In the genomic region with DNA sequence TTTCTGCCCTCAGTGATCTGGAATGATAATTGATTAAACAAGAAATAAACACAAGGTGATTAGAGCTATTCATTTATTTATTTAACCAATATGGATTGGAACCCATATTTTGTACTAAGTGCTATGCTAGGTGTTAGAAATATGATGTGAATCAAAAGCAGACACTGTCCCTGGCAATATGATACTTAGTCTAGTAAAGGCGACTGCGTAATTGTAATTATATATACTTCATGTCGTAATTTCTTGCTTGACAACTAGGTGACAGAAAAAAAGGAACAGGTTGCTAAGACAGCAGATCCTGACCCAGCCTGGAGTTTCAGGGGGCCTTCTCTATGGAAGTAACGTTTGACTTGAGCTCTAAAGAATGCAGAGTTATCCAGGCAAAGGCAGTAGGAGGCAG, we compare ENCODE assay signal across 34 cellular contexts.
"Had no signal": no experiment of that assay in that cellular context is flagged by ENCODE, and none has a peak within 500 bp of the region (broad histone marks: within the 10 kb centered on the region; RNA-seq: fewer than 3 reads in every experiment).

No MANE protein-coding gene starts in this region.

- H3K36me3 ChIP-seq: MG63 had no signal

- DNase-seq: Karpas-422, Kasumi-1, KG1, MG63, MM.1S, MV-4-11, NCI-H1048, NCI-H1092, NCI-H1092 treated with DMSO at 0.1 percent for 48 hours, NCI-H1105, NCI-H1105 treated with DMSO at 0.1 percent for 48 hours, NCI-H1417, NCI-H1417 treated with DMSO at 0.1 percent for 48 hours, NCI-H1436, NCI-H1436 treated with DMSO at 0.1 percent for 48 hours, NCI-H146, NCI-H1694, NCI-H1694 treated with DMSO at 0.1 percent for 48 hours, NCI-H187, NCI-H187 treated with DMSO at 0.1 percent for 48 hours, NCI-H1930, NCI-H2029, NCI-H2029 treated with DMSO at 0.1 percent for 48 hours, NCI-H2081, NCI-H2081 treated with DMSO at 0.1 percent for 48 hours, NCI-H2107, NCI-H2171, NCI-H2171 treated with DMSO at 0.1 percent for 48 hours, NCI-H2227 treated with DMSO at 0.1 percent for 48 hours, NCI-H226, NCI-H345, NCI-H446, NCI-H446 treated with DMSO at 0.1 percent for 48 hours had no signal

- H3K9me3 ChIP-seq: MG63 had no signal

- H3K27me3 ChIP-seq: MG63 had no signal

- H3K27ac ChIP-seq: KMS-11 had no signal

- H3K4me3 ChIP-seq: MG63 had no signal
